ENCODE assay signal across 17 cellular contexts in the genomic region with DNA sequence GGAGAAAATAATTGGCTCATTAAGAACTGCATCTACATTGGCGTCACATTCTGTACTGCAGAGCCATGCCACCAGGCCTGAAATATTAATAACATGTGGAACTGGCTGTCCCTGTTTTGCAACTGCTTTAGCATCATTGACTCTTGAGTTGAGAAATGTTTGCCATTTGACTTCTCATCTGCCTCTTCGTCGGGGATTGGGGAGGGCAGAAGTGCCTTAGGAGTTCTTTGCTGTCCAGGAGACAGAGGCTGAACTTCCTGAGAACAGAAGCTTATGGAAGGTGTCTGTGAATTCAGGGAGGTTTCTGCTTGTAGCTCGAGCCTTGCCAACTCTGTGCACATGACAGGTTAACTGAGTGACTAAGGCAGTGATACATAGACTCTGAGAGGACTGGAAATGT.
"Had no signal": no experiment of that assay in that cellular context is flagged by ENCODE, and none has a peak within 500 bp of the region (broad histone marks: within the 10 kb centered on the region; RNA-seq: fewer than 3 reads in every experiment).

No MANE protein-coding gene starts in this region.

- H3K4me1 ChIP-seq: colonic mucosa, left lung, psoas muscle, sigmoid colon, stomach had no signal

- H3K27ac Mint-ChIP-seq: naive thymus-derived CD4-positive, alpha-beta T cell had no signal

- H3K36me3 Mint-ChIP-seq: naive thymus-derived CD4-positive, alpha-beta T cell had no signal

- H3K27ac ChIP-seq: colonic mucosa, left lung, psoas muscle, sigmoid colon, stomach had no signal

- H3K4me3 Mint-ChIP-seq: naive thymus-derived CD4-positive, alpha-beta T cell; nephron progenitor cell had no signal

- H3K36me3 ChIP-seq: colonic mucosa, left lung, sigmoid colon, stomach had no signal

- DNase-seq: colonic mucosa; dermis blood vessel endothelial cell; erythroblast; islet precursor cell; left lung; mesendoderm; naive thymus-derived CD4-positive, alpha-beta T cell; nephron progenitor cell; psoas muscle; retina; sigmoid colon; small intestine; stimulated activated CD4-positive, alpha-beta T cell treated with anti-CD3 and anti-CD28 coated beads, Interleukin-12 subunit alpha, Interleukin-12 subunit beta, amount 100 ng/mL, for 4 hours; stimulated activated naive CD4-positive, alpha-beta T cell; stomach; substantia nigra had no signal

- H3K4me1 Mint-ChIP-seq: naive thymus-derived CD4-positive, alpha-beta T cell had no signal

- H3K9me3 Mint-ChIP-seq: nephron progenitor cell had no signal

- H3K4me3 ChIP-seq: colonic mucosa, left lung, lung, psoas muscle, sigmoid colon, stomach had no signal

- H3K27me3 ChIP-seq: colonic mucosa, sigmoid colon had no signal

- H3K9me3 ChIP-seq: colonic mucosa, left lung, psoas muscle, sigmoid colon, stomach had no signal
